In genomic region chr14:88005978-88006851, GRCh38 we compare ENCODE assay signal across 8 cellular contexts. TPM values are rescaled to one million over a fixed set of nuclear protein-coding genes. Genes with fewer than 3 reads are reported as not detected.
DNase-seq lines count a peak whose midpoint lies in the region; ATAC-seq and TF ChIP-seq lines count a peak whose summit lies in the region.

No MANE protein-coding gene starts in this region.

- H3K79me2 ChIP-seq in mesendoderm (ENCODE audit: control insufficient read depth, insufficient read depth, low read length), result no peaks in the 10 kb centered on the region

- peak overlapping the region; percentile 89 for H3K4me3 Mint-ChIP-seq in T-helper 2 cell treated with Interferon-gamma antibody and Interleukin-4, amounts not matched to agents 5 μg/mL and 100 μg/mL, for 36 hours
- peak overlapping the region; percentile 92 for H3K4me3 Mint-ChIP-seq in central memory CD8-positive, alpha-beta T cell
- no peak overlapping the region for H3K4me3 Mint-ChIP-seq in HFFc6

- H3K4ac ChIP-seq in mesendoderm (ENCODE audit: low read depth, low read length), result no peak overlapping the region

- TF ChIP-seq POLR2A in GM18951 (IDR thresholded peaks at IDR 0.05; ENCODE audit: extremely low read depth, insufficient read depth, insufficient read length), result peak; percentile 30

- WGBS in mesendoderm (ENCODE audit: extremely low coverage, insufficient coverage, low lambda C conversion rate), result no CpG with 5 or more reads among the region's 13 CpGs

- no peak overlapping the region for H2BK15ac ChIP-seq in mesendoderm (replicated peaks; ENCODE audit: low read depth)

- in situ Hi-C loops in GM18951 (cut with MboI; ENCODE audit: low sequenced_read_pairs, unreplicated experiment), result no loop called here

- H3K4me2 ChIP-seq in mesendoderm (ENCODE audit: low read length), result no peak overlapping the region

- no peaks in the 10 kb centered on the region for H3K27me3 Mint-ChIP-seq in T-helper 2 cell treated with Interferon-gamma antibody and Interleukin-4, amounts not matched to agents 5 μg/mL and 100 μg/mL, for 36 hours (ENCODE audit: low read depth)
- no peaks in the 10 kb centered on the region for H3K27me3 Mint-ChIP-seq in central memory CD8-positive, alpha-beta T cell
- peaks cover 1% of the 10 kb centered on the region; the same call in 1 of the 2 replicates for H3K27me3 Mint-ChIP-seq in HFFc6 (ENCODE audit: insufficient read depth)

- H4K8ac ChIP-seq in mesendoderm (ENCODE audit: low read depth, low read length), result no peak overlapping the region

- no peaks in the 10 kb centered on the region for H3K27me3 ChIP-seq in mesendoderm (ENCODE audit: insufficient read depth, low read length, poor library complexity)

- peaks cover 37% of the 10 kb centered on the region for H3K36me3 Mint-ChIP-seq in T-helper 2 cell treated with Interferon-gamma antibody and Interleukin-4, amounts not matched to agents 5 μg/mL and 100 μg/mL, for 36 hours (ENCODE audit: low read depth)
- H3K36me3 Mint-ChIP-seq in central memory CD8-positive, alpha-beta T cell (ENCODE audit: insufficient read depth), result peaks cover 19% of the 10 kb centered on the region
- H3K36me3 Mint-ChIP-seq in HFFc6 (ENCODE audit: low read depth), result no peaks in the 10 kb centered on the region

- H3K4me1 ChIP-seq in mesendoderm (ENCODE audit: control insufficient read depth, low read depth, low read length), result no peaks in the 10 kb centered on the region

- peak overlapping the region; percentile 90 for H3K27ac Mint-ChIP-seq in T-helper 2 cell treated with Interferon-gamma antibody and Interleukin-4, amounts not matched to agents 5 μg/mL and 100 μg/mL, for 36 hours
- H3K27ac Mint-ChIP-seq in central memory CD8-positive, alpha-beta T cell (ENCODE audit: low read depth), result peak overlapping the region; percentile 86
- H3K27ac Mint-ChIP-seq in HFFc6, result no peak overlapping the region

- peaks cover 54% of the 10 kb centered on the region for H3K4me1 Mint-ChIP-seq in T-helper 2 cell treated with Interferon-gamma antibody and Interleukin-4, amounts not matched to agents 5 μg/mL and 100 μg/mL, for 36 hours (ENCODE audit: low read depth)
- H3K4me1 Mint-ChIP-seq in central memory CD8-positive, alpha-beta T cell, result peaks cover 63% of the 10 kb centered on the region
- peaks cover 8% of the 10 kb centered on the region; the same call in 1 of the 2 replicates for H3K4me1 Mint-ChIP-seq in HFFc6 (ENCODE audit: low read depth)

- no peak overlapping the region for H3K4me3 ChIP-seq in mesendoderm (ENCODE audit: low read length)

- no peak for TF ChIP-seq CTCF in HFFc6 (IDR thresholded peaks at IDR 0.05)

- no peaks in the 10 kb centered on the region for H3K79me1 ChIP-seq in mesendoderm (ENCODE audit: low read length)

- H3K56ac ChIP-seq in mesendoderm (ENCODE audit: low read length), result no peak overlapping the region

- H2BK5ac ChIP-seq in mesendoderm (ENCODE audit: low read length), result no peak overlapping the region

- ATAC-seq in HG03066 (IDR thresholded peaks at IDR 0.05; ENCODE audit: low read depth, unreplicated experiment), result peak; percentile 83
- ATAC-seq in central memory CD8-positive, alpha-beta T cell (replicated peaks; ENCODE audit: extremely low read depth, poor library complexity, severe bottlenecking), result peak; percentile 96

- no peak overlapping the region for H4K5ac ChIP-seq in mesendoderm (ENCODE audit: low read length)

- H3K23ac ChIP-seq in mesendoderm (ENCODE audit: low read length), result no peak overlapping the region

- no peak overlapping the region for H3K9ac ChIP-seq in mesendoderm (ENCODE audit: low read length)

- H3K9me3 Mint-ChIP-seq in T-helper 2 cell treated with Interferon-gamma antibody and Interleukin-4, amounts not matched to agents 5 μg/mL and 100 μg/mL, for 36 hours, result no peaks in the 10 kb centered on the region
- no peaks in the 10 kb centered on the region for H3K9me3 Mint-ChIP-seq in central memory CD8-positive, alpha-beta T cell
- H3K9me3 Mint-ChIP-seq in HFFc6, result no peaks in the 10 kb centered on the region

- H2BK120ac ChIP-seq in mesendoderm (ENCODE audit: low read depth, low read length), result no peak overlapping the region

- H2AK5ac ChIP-seq in mesendoderm (ENCODE audit: low read length), result no peak overlapping the region

- no peak overlapping the region for H3K27ac ChIP-seq in mesendoderm (ENCODE audit: low read depth, low read length)

- DNase-seq in T-helper 2 cell treated with Interferon-gamma antibody and Interleukin-4, amounts not matched to agents 5 μg/mL and 100 μg/mL, for 36 hours (ENCODE audit: low spot score), result peak; percentile 80
- DNase-seq in central memory CD8-positive, alpha-beta T cell (ENCODE audit: low spot score in 2 of 2), result peak; percentile 33 to 66
- DNase-seq in stimulated activated CD4-positive, alpha-beta T cell treated with anti-CD3 and anti-CD28 coated beads, TNF-alpha, amount 100 ng/mL, for 24 hours (ENCODE audit: low read depth in 3 of 3), result peak; percentile 33 to 65 (median 53)
- DNase-seq in mesendoderm, result no peak
- no peak for DNase-seq in HFFc6
- no peak for DNase-seq in NCI-H128 (lab: John Stamatoyannopoulos, UW; ENCODE audit: unreplicated experiment)

- no peak overlapping the region for H3K18ac ChIP-seq in mesendoderm (ENCODE audit: low read length)

- H3K36me3 ChIP-seq in mesendoderm (ENCODE audit: control insufficient read depth, insufficient read depth, low read length), result no peaks in the 10 kb centered on the region

RNA-seq across cellular contexts. Expression of gene GPR65, which starts 1.3 kb away (rescaled TPM):
- not detected for polyA plus RNA-seq in mesendoderm (2013, experiment 1 of 2)
- polyA plus RNA-seq in mesendoderm (2013, experiment 2 of 2), result not detected
- total RNA-seq in HFFc6 (2021; fragmentation: NEBNext Ultra II Directional; extraction: Animal tissue kit (Norgen Biotek cat#: 25700)), result under 1 TPM in 5 of 6 experiments, not detected in 1; 0.07 to 0.34 (median 0.20) TPM

RNA-seq across cellular contexts. Expression of gene GALC, which starts 13.2 kb away (rescaled TPM):
- 8.0 TPM for polyA plus RNA-seq in mesendoderm (2013, experiment 1 of 2)
- polyA plus RNA-seq in mesendoderm (2013, experiment 2 of 2), result 8.2 TPM
- 10 to 100 TPM in 5 of 6 experiments, 1 to 10 TPM in 1; 9.3 to 11.8 (median 10.8) TPM for total RNA-seq in HFFc6 (2021; fragmentation: NEBNext Ultra II Directional; extraction: Animal tissue kit (Norgen Biotek cat#: 25700))

Comparison
In these comparisons a context has a peak if more than half of its experiments do, and no peak if none do; other contexts are left out.
1. DNase-seq: peak in T-helper 2 cell treated with Interferon-gamma antibody and Interleukin-4, amounts not matched to agents 5 μg/mL and 100 μg/mL, for 36 hours (single experiment), central memory CD8-positive, alpha-beta T cell (2 of 2) and stimulated activated CD4-positive, alpha-beta T cell treated with anti-CD3 and anti-CD28 coated beads, TNF-alpha, amount 100 ng/mL, for 24 hours (3 of 3); none in mesendoderm (single experiment), HFFc6 (single experiment) and NCI-H128 (single experiment).